ENCODE assay signal across 8 cellular contexts in the genomic region with DNA sequence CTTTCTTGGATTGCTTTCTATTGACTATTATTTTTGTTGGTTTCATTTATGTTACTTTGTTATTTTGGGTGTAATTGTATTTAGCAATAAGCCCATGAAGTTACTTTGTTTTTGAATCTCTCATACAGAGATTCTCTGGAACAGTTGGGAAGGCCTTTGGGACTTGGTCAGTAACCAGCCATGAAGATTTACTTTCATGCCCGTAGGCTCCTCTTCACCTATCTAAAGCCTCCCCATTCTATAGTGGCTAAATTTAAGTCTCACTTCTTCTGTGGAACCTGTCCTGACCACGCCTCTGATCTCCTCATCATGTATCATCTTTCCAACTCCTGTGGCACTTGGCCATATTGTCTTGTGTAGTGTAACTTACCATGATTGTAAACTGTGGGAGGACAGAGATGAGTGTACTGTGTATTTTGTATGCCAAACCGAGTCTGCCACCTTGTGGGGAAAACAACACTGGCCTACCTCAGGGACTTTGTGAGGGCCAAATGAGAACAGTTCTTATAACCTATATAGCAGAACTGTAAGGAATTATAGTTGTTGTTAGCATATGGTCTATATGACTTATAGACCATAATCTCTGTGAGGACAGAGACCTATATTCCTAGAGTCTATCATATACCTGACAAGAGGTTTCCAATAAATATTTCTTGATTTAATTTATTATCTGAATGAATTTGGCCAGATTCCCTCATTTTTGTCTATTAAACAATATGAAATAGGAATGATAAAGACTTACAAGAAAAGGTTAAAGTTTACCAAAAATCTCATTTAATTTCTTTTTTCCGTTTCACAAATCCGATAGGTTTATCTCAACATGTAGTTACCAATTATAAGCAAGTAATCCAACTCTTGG.
A peak's percentile ranks its signal among the peaks of the same experiment; 100 is the strongest.
DNase-seq lines count a peak whose midpoint lies in the region; ATAC-seq and TF ChIP-seq lines count a peak whose summit lies in the region.

No MANE protein-coding gene starts in this region.

- H3K4me1 ChIP-seq in right lobe of liver, result peaks cover 0 to 10% (median 0%) of the 10 kb centered on the region in 4 donors

- no peaks in the 10 kb centered on the region for H3K27me3 ChIP-seq in GM06990 (replicated peaks; ENCODE audit: control insufficient read depth, insufficient read depth, low read length)
- no peaks in the 10 kb centered on the region for H3K27me3 ChIP-seq in right lobe of liver

- no peak overlapping the region for H3K27ac ChIP-seq in right lobe of liver

- intact Hi-C loops in right lobe of liver (cut with DNase I), result loop anchor here in 1 of 2 donors (10.0 kb wide), 1 partner anchor 66 kb away; no protein-coding TSS in a partner anchor

- peak; percentile 52 for DNase-seq in GM06990 (ENCODE audit: extremely low read depth, insufficient read length)
- peak; percentile 4 to 46 for DNase-seq in NCI-H446 (lab: John Stamatoyannopoulos, UW)
- DNase-seq in activated CD4-positive, CD25-positive, alpha-beta regulatory T cell treated with anti-CD3 and anti-CD28 coated beads, Interleukin-2, amount 50 U/mL, for 72 hours, result peak; percentile 37
- peak; percentile 83 for DNase-seq in dedifferentiated amniotic fluid mesenchymal stem cell (ENCODE audit: extremely low spot score)
- DNase-seq in right lobe of liver, result peak in 2 of 3 donors; percentile 42 to 73
- peak; percentile 4 for DNase-seq in stimulated activated CD8-positive, alpha-beta memory T cell treated with anti-CD3 and anti-CD28 coated beads, Interleukin-12 subunit alpha, Interleukin-12 subunit beta, amount 100 ng/mL, for 4 hours (ENCODE audit: low read depth)

- TF ChIP-seq CTCF in GM06990 (IDR thresholded peaks at IDR 0.05; ENCODE audit: insufficient read depth, low read length, poor library complexity, severe bottlenecking) (peak; percentile 77), right lobe of liver (IDR thresholded peaks at IDR 0.05) (peak; percentile 68 to 93 (median 87))

- 51% methylated on average over 5 of the region's 5 CpGs for WGBS in right lobe of liver (ENCODE audit: insufficient coverage, low coverage, low lambda C conversion rate, missing lambda C conversion rate)

- H3K9me3 ChIP-seq in right lobe of liver, result no peaks in the 10 kb centered on the region

- H3K4me3 ChIP-seq in GM06990 (replicated peaks; ENCODE audit: low read depth, low read length) (no peak overlapping the region), right lobe of liver (no peak overlapping the region)

- no peak for TF ChIP-seq POLR2A in right lobe of liver (IDR thresholded peaks at IDR 0.05)

- ATAC-seq in HG03095 (IDR thresholded peaks at IDR 0.05; ENCODE audit: unreplicated experiment) (peak; percentile 59), right lobe of liver (peak; percentile 96 to 99 (median 98)), GM21576 (IDR thresholded peaks at IDR 0.05; ENCODE audit: unreplicated experiment) (no peak)

- H3K36me3 ChIP-seq in GM06990 (ENCODE audit: control insufficient read depth, insufficient read depth, low read length) (no peaks in the 10 kb centered on the region), right lobe of liver (no peaks in the 10 kb centered on the region)

Comparison
In these comparisons a context has a peak if more than half of its experiments do, and no peak if none do; other contexts are left out.
1. DNase-seq: peak in every context shown above with its lines; median percentile 83 in dedifferentiated amniotic fluid mesenchymal stem cell; 58 in right lobe of liver; 52 in GM06990; 37 in activated CD4-positive, CD25-positive, alpha-beta regulatory T cell treated with anti-CD3 and anti-CD28 coated beads, Interleukin-2, amount 50 U/mL, for 72 hours; 25 in NCI-H446; 4 in stimulated activated CD8-positive, alpha-beta memory T cell treated with anti-CD3 and anti-CD28 coated beads, Interleukin-12 subunit alpha, Interleukin-12 subunit beta, amount 100 ng/mL, for 4 hours.